Comparison of ENCODE assay signal across 2 cellular contexts in genomic region chr13:75648446-75648845, GRCh38.
TF ChIP-seq lines count a peak whose summit lies in the region.

No MANE protein-coding gene starts in this region.

TF ChIP-seq in SK-N-SH, 30 proteins besides CTCF, POLR2A, EP300 and RAD21 (continued from another document):
- no peak for TF ChIP-seq IRF3 (IDR thresholded peaks at IDR 0.05; ENCODE audit: low read depth, low read length)
- TF ChIP-seq USF1 (IDR thresholded peaks at IDR 0.05; ENCODE audit: borderline replicate concordance, low read depth): no peak
- TF ChIP-seq RCOR1 (IDR thresholded peaks at IDR 0.05; ENCODE audit: low read length): no peak
- TF ChIP-seq POLR2AphosphoS5 (IDR thresholded peaks at IDR 0.05; ENCODE audit: low read depth, low read length): no peak
- no peak for TF ChIP-seq USF2 (IDR thresholded peaks at IDR 0.05; ENCODE audit: borderline replicate concordance, low read depth, low read length)
- no peak for TF ChIP-seq CHD2 (IDR thresholded peaks at IDR 0.05; ENCODE audit: low read length, partially characterized antibody)
- TF ChIP-seq GATA2 (CRISPR knock-in tag; IDR thresholded peaks at IDR 0.05): no peak
- TF ChIP-seq TAF1 (IDR thresholded peaks at IDR 0.05; ENCODE audit: borderline replicate concordance, low read depth, low read length): no peak
- no peak for TF ChIP-seq FOSL2 (IDR thresholded peaks at IDR 0.05; ENCODE audit: borderline replicate concordance, low read depth)

TF ChIP-seq in SK-N-SH treated with all-trans-retinoic acid at 6 μM for 48 hours, 23 proteins besides CTCF, POLR2A, EP300 and RAD21 (continued from another document):
- TF ChIP-seq CSRNP3 (CRISPR knock-in tag; IDR thresholded peaks at IDR 0.05) (no peak), ZNF8 (CRISPR knock-in tag; IDR thresholded peaks at IDR 0.05) (no peak), POU6F1 (CRISPR knock-in tag; IDR thresholded peaks at IDR 0.05; ENCODE audit: borderline replicate concordance, low read depth) (no peak), ZNF70 (CRISPR knock-in tag; IDR thresholded peaks at IDR 0.05) (no peak), PATZ1 (CRISPR knock-in tag; IDR thresholded peaks at IDR 0.05; ENCODE audit: borderline replicate concordance) (no peak), BACH2 (CRISPR knock-in tag; IDR thresholded peaks at IDR 0.05; ENCODE audit: borderline replicate concordance) (no peak), TOX (CRISPR knock-in tag; IDR thresholded peaks at IDR 0.05; ENCODE audit: borderline replicate concordance) (no peak), GLIS3 (CRISPR knock-in tag; IDR thresholded peaks at IDR 0.05) (no peak), CREB5 (CRISPR knock-in tag; IDR thresholded peaks at IDR 0.05; ENCODE audit: low read depth) (no peak), ESRRG (CRISPR knock-in tag; IDR thresholded peaks at IDR 0.05) (no peak)
TF ChIP-seq in SK-N-SH treated with all-trans-retinoic acid at 6 μM for 48 hours: peak in this region for 0.
